In genomic region chr2:223076573-223076972, GRCh38 we compare ENCODE assay signal across 1 cellular context.
TF ChIP-seq lines count a peak whose summit lies in the region.

No MANE protein-coding gene starts in this region.

TF ChIP-seq in WTC11, 78 proteins besides CTCF, POLR2A, EP300 and RAD21 (continued from another document):
- TF ChIP-seq ZNF121 (CRISPR knock-in tag; IDR thresholded peaks at IDR 0.05) (no peak), ATF3 (CRISPR knock-in tag; conservative IDR thresholded peaks at IDR 0.05) (no peak), AR (CRISPR knock-in tag; IDR thresholded peaks at IDR 0.05) (no peak), ZNF425 (CRISPR knock-in tag; conservative IDR thresholded peaks at IDR 0.05) (no peak)
